9 cellular contexts compared by ENCODE assay signal in the genomic region with DNA sequence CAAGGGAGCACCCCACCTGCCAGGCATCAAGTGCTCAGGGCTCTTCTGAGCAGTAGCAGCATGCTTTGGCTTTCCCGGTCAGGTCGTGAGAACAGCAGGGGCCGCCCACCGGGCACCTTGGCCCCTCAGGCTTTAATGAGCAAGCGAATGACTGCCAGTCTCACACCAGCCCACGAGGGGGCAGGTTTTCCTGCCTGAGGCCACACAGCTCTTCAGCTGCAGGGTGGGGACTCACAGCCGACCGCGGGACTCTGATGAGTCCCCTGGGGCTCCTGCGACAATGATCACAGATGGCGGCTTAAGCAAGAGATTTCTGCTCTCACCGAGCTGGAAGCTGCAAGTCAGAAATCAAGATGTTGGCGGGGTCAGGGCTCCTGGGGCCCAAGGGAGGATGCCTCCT. TPM values are rescaled to one million over a fixed set of nuclear protein-coding genes. Genes with fewer than 3 reads are reported as not detected.
A peak's percentile ranks its signal among the peaks of the same experiment; 100 is the strongest.
DNase-seq lines count a peak whose midpoint lies in the region; ATAC-seq and TF ChIP-seq lines count a peak whose summit lies in the region.
"Had no signal": no experiment of that assay in that cellular context is flagged by ENCODE, and none has a peak within 500 bp of the region (broad histone marks: within the 10 kb centered on the region; RNA-seq: fewer than 3 reads in every experiment).

No MANE protein-coding gene starts in this region.

- no peaks in the 10 kb centered on the region for H3K9me3 Mint-ChIP-seq in MCF 10A (ENCODE audit: unreplicated experiment)
- H3K9me3 Mint-ChIP-seq in brain = peaks cover 0 to 2% (median 0%) of the 10 kb centered on the region in 5 experiments
- H3K9me3 Mint-ChIP-seq: activated naive CD4-positive, alpha-beta T cell treated with anti-CD3 and anti-CD28 coated beads, Interleukin-2, amount 50 U/mL, for 72 hours had no signal

- BruUV-seq in mammary epithelial cell (replicated peaks; lab: Mats Ljungman, UMichigan) (no TSS peak), MCF 10A (replicated peaks; lab: Mats Ljungman, UMichigan) (no TSS peak)

- DNase-seq in mammary epithelial cell = no peak
- no peak for DNase-seq in MCF 10A (ENCODE audit: unreplicated experiment)
- DNase-seq in NCI-H1930 (lab: John Stamatoyannopoulos, UW) = peak; percentile 43 to 50
- peak; percentile 93 for DNase-seq in osteoblast (ENCODE audit: insufficient read length, low spot score, missing footprints)
- no peak for DNase-seq in NCI-H446 treated with DMSO at 0.1 percent for 48 hours (lab: John Stamatoyannopoulos, UW)

- H3K36me3 ChIP-seq in mammary epithelial cell (ENCODE audit: insufficient read depth, low read length) = no peaks in the 10 kb centered on the region
- H3K36me3 ChIP-seq in osteoblast (ENCODE audit: insufficient read depth, low read length) = no peaks in the 10 kb centered on the region

- dilution Hi-C loops in mammary epithelial cell (cut with HindIII; ENCODE audit: low sequenced_read_pairs) = loop anchor here (5.0 to 10.0 kb wide), 2 partner anchors 84 to 637 kb away; no protein-coding TSS in a partner anchor

- H3K79me2 ChIP-seq in mammary epithelial cell (ENCODE audit: insufficient read depth, low read length) = no peaks in the 10 kb centered on the region
- no peaks in the 10 kb centered on the region for H3K79me2 ChIP-seq in osteoblast (ENCODE audit: insufficient read depth, low read length)

- H3K9me3 ChIP-seq in mammary epithelial cell (replicated peaks; ENCODE audit: insufficient read depth, low read length) = no peaks in the 10 kb centered on the region
- no peaks in the 10 kb centered on the region for H3K9me3 ChIP-seq in osteoblast (ENCODE audit: low read depth, low read length)

- H3K4me1 ChIP-seq in mammary epithelial cell (ENCODE audit: insufficient read depth, low read length) = no peaks in the 10 kb centered on the region
- no peaks in the 10 kb centered on the region for H3K4me1 ChIP-seq in osteoblast (ENCODE audit: insufficient read depth, low read length)

- H3K4me3 Mint-ChIP-seq in MCF 10A (ENCODE audit: unreplicated experiment) = no peak overlapping the region
- no peak overlapping the region for H3K4me3 Mint-ChIP-seq in brain

- TF ChIP-seq CTCF in mammary epithelial cell (conservative IDR thresholded peaks at IDR 0.05 in 1 of 2, IDR thresholded peaks at IDR 0.05 in 1 of 2; ENCODE audit: extremely low read depth in 1 of 2, insufficient read depth in 1 of 2, low read depth in 1 of 2, low read length in 2 of 2) (peak; percentile 11 to 27), MCF 10A (IDR thresholded peaks at IDR 0.05; ENCODE audit: unreplicated experiment) (no peak), brain (conservative IDR thresholded peaks at IDR 0.05) (peak; percentile 63 to 76), osteoblast (IDR thresholded peaks at IDR 0.05; ENCODE audit: extremely low read depth, low read depth, low read length) (peak; percentile 50)

- no peak overlapping the region for H2AFZ ChIP-seq in mammary epithelial cell (ENCODE audit: low read depth, low read length)
- no peak overlapping the region for H2AFZ ChIP-seq in osteoblast (ENCODE audit: low read length)

- ATAC-seq in HG03159 (IDR thresholded peaks at IDR 0.05; ENCODE audit: unreplicated experiment) (no peak), HG02870 (IDR thresholded peaks at IDR 0.05; ENCODE audit: unreplicated experiment) (no peak)

- H3K27me3 ChIP-seq in mammary epithelial cell (ENCODE audit: insufficient read depth, low read length) = peaks cover 2% of the 10 kb centered on the region
- peaks cover 54% of the 10 kb centered on the region for H3K27me3 ChIP-seq in osteoblast (ENCODE audit: insufficient read depth, low read length)

- H4K20me1 ChIP-seq in mammary epithelial cell (ENCODE audit: insufficient read depth, low read length) = no peaks in the 10 kb centered on the region
- no peaks in the 10 kb centered on the region for H4K20me1 ChIP-seq in osteoblast (ENCODE audit: insufficient read depth, low read length)

- H3K4me1 Mint-ChIP-seq in MCF 10A (ENCODE audit: insufficient read depth, unreplicated experiment) = no peaks in the 10 kb centered on the region
- peaks cover 12% of the 10 kb centered on the region for H3K4me1 Mint-ChIP-seq in brain

- peaks cover 40% of the 10 kb centered on the region for H3K27me3 Mint-ChIP-seq in MCF 10A (ENCODE audit: insufficient read depth, unreplicated experiment)
- peaks cover 73% of the 10 kb centered on the region for H3K27me3 Mint-ChIP-seq in brain

- no peak overlapping the region for H3K27ac ChIP-seq in mammary epithelial cell (ENCODE audit: insufficient read depth, low read depth, low read length)
- H3K27ac ChIP-seq in osteoblast (ENCODE audit: low read depth, low read length) = no peak overlapping the region

- in situ Hi-C loops in mammary epithelial cell (cut with MboI; ENCODE audit: low sequenced_read_pairs in 2 of 2) = loop anchor here in 1 of 2 donors (10.0 kb wide), 1 partner anchor 187 kb away; no protein-coding TSS in a partner anchor

- H3K9ac ChIP-seq in mammary epithelial cell (ENCODE audit: insufficient read depth, low read length) = no peak overlapping the region

- H3K4me3 ChIP-seq in mammary epithelial cell (replicated peaks in 1 of 3; ENCODE audit: insufficient read depth in 1 of 3, low read depth in 2 of 3, low read length in 3 of 3) = no peak overlapping the region
- no peak overlapping the region for H3K4me3 ChIP-seq in osteoblast (ENCODE audit: insufficient read depth, low read length)

- H3K27ac Mint-ChIP-seq in MCF 10A (ENCODE audit: low read depth, unreplicated experiment) = no peak overlapping the region
- no peak overlapping the region for H3K27ac Mint-ChIP-seq in brain
- H3K27ac Mint-ChIP-seq: activated naive CD4-positive, alpha-beta T cell treated with anti-CD3 and anti-CD28 coated beads, Interleukin-2, amount 50 U/mL, for 72 hours had no signal

- WGBS in mammary epithelial cell (ENCODE audit: low coverage, missing lambda C conversion rate) = 55% methylated on average over 12 of the region's 13 CpGs

- intact Hi-C loops in mammary epithelial cell (cut with micrococcal nuclease) = no loop called here
- intact Hi-C loops in MCF 10A (cut with micrococcal nuclease) = no loop called here

- POLR2A ChIA-PET in MCF 10A (lab: Yijun Ruan, JAX) = no interaction called here

- no peaks in the 10 kb centered on the region for H3K36me3 Mint-ChIP-seq in MCF 10A (ENCODE audit: insufficient read depth, unreplicated experiment)
- no peaks in the 10 kb centered on the region for H3K36me3 Mint-ChIP-seq in brain
- H3K36me3 Mint-ChIP-seq: activated naive CD4-positive, alpha-beta T cell treated with anti-CD3 and anti-CD28 coated beads, Interleukin-2, amount 50 U/mL, for 72 hours had no signal

- CTCF ChIA-PET in mammary epithelial cell (lab: Charles Lee; ENCODE audit: low non-redundant PET) (no interaction called here), MCF 10A (lab: Yijun Ruan, JAX) (interaction anchor here (0.7 kb wide), 1 partner anchor 732 kb away, joined by 3 read pairs; no protein-coding TSS in a partner anchor)

- H3K4me2 ChIP-seq in mammary epithelial cell (ENCODE audit: insufficient read depth, low read depth, low read length) = no peak overlapping the region
- no peak overlapping the region for H3K4me2 ChIP-seq in osteoblast (ENCODE audit: insufficient read depth, low read length)

RNA-seq across cellular contexts. Expression of a gene that starts 14.3 kb away (rescaled TPM):
- total RNA-seq in mammary epithelial cell = under 1 TPM in 1 of 2 donors, not detected in 1; 0.35 TPM
- polyA plus RNA-seq in mammary epithelial cell = 0.02 TPM
- polyA minus RNA-seq in mammary epithelial cell = not detected
- not detected in 2 replicates for total RNA-seq in MCF 10A (2022)
- polyA plus RNA-seq in brain (ENCODE audit: insufficient read depth, low read depth, low replicate concordance) = not detected
- not detected in 2 replicates for total RNA-seq in osteoblast

RNA-seq across cellular contexts. Expression of a gene that starts 43.0 kb away (rescaled TPM):
- total RNA-seq in mammary epithelial cell = 10 to 100 TPM; 20.2 to 34.4 TPM
- 15.9 TPM for polyA plus RNA-seq in mammary epithelial cell
- 8.8 TPM for polyA minus RNA-seq in mammary epithelial cell
- 31.5 and 34.2 TPM in 2 replicates for total RNA-seq in MCF 10A (2022)
- 11.6 TPM for polyA plus RNA-seq in brain (ENCODE audit: insufficient read depth, low read depth, low replicate concordance)
- 21.8 and 24.6 TPM in 2 replicates for total RNA-seq in osteoblast

RNA-seq across cellular contexts. Expression of a gene that starts 57.0 kb away (rescaled TPM):
- total RNA-seq in mammary epithelial cell (not detected), MCF 10A (2022) (not detected in 2 replicates), osteoblast (not detected in 2 replicates)
- polyA plus RNA-seq in mammary epithelial cell (not detected), brain (ENCODE audit: insufficient read depth, low read depth, low replicate concordance) (not detected)
- polyA minus RNA-seq in mammary epithelial cell = not detected
- total RNA-seq: activated naive CD4-positive, alpha-beta T cell treated with anti-CD3 and anti-CD28 coated beads, Interleukin-2, amount 50 U/mL, for 72 hours had no signal

Comparison
In these comparisons a context has a peak if more than half of its experiments do, and no peak if none do; other contexts are left out.
1. DNase-seq: peak in NCI-H1930 (2 of 2) and osteoblast (single experiment); none in mammary epithelial cell (single experiment), MCF 10A (single experiment) and NCI-H446 treated with DMSO at 0.1 percent for 48 hours (single experiment).